Comparison of ENCODE assay signal across 2 cellular contexts in genomic region chr11:9037046-9037780, GRCh38.
TF ChIP-seq lines count a peak whose summit lies in the region.

No MANE protein-coding gene starts in this region.

TF ChIP-seq in IMR-90, 13 proteins besides CTCF, POLR2A, EP300 and RAD21:
- no peak for TF ChIP-seq MXI1 (IDR thresholded peaks at IDR 0.05; ENCODE audit: borderline replicate concordance, low read depth, low read length)

TF ChIP-seq in H1, 55 proteins besides CTCF, POLR2A, EP300 and RAD21:
- no peak for TF ChIP-seq KDM4A (IDR thresholded peaks at IDR 0.05; ENCODE audit: low read depth, low read length, severe bottlenecking)
- no peak for TF ChIP-seq POLR2AphosphoS5 (IDR thresholded peaks at IDR 0.05; ENCODE audit: low read depth, low read length)
- TF ChIP-seq YY1 (IDR thresholded peaks at IDR 0.05; ENCODE audit: low read depth, low read length) = peak; percentile 16; the same call in 1 of the 2 replicates
- TF ChIP-seq POU5F1 (IDR thresholded peaks at IDR 0.05; ENCODE audit: low read depth, low read length) = 0 out of 2 replicates have a peak, but pooled peaks have one; percentile 14
- no peak for TF ChIP-seq EGR1 (IDR thresholded peaks at IDR 0.05; ENCODE audit: borderline replicate concordance, low read depth, low read length)
- no peak for TF ChIP-seq TAF7 (optimal IDR thresholded peaks at IDR 0.05; ENCODE audit: borderline replicate concordance, low read depth, low read length)
- TF ChIP-seq CHD7 (IDR thresholded peaks at IDR 0.05; ENCODE audit: insufficient replicate concordance, low read length) = peak; percentile 42
